Comparison of ENCODE assay signal across 17 cellular contexts in genomic region chr2:26529406-26530070, GRCh38. TPM values are rescaled to one million over a fixed set of nuclear protein-coding genes. Genes with fewer than 3 reads are reported as not detected.
DNase-seq lines count a peak whose midpoint lies in the region; ATAC-seq and TF ChIP-seq lines count a peak whose summit lies in the region.
"Had no signal": no experiment of that assay in that cellular context is flagged by ENCODE, and none has a peak within 500 bp of the region (broad histone marks: within the 10 kb centered on the region; RNA-seq: fewer than 3 reads in every experiment).

No MANE protein-coding gene starts in this region.

- H2AFZ ChIP-seq in neural progenitor cell (replicated peaks): no peak overlapping the region

- no peak overlapping the region for H3K9ac ChIP-seq in neural progenitor cell

- no peak overlapping the region for H3K4me3 Mint-ChIP-seq in neural progenitor cell
- no peak overlapping the region for H3K4me3 Mint-ChIP-seq in activated T-helper 2 cell treated with anti-CD3 and anti-CD28 coated beads, Interferon-gamma antibody, Interleukin-2, Interleukin-4, amounts not matched to agents 10 μg/mL and 5 μg/mL and 100 μg/mL, durations not matched to agents 14 hours and 24 hours and 36 hours (ENCODE audit: low read depth)
- H3K4me3 Mint-ChIP-seq: CD4-positive, alpha-beta memory T cell had no signal

- no peaks in the 10 kb centered on the region for H3K36me3 Mint-ChIP-seq in neural progenitor cell
- H3K36me3 Mint-ChIP-seq in activated T-helper 2 cell treated with anti-CD3 and anti-CD28 coated beads, Interferon-gamma antibody, Interleukin-2, Interleukin-4, amounts not matched to agents 10 μg/mL and 5 μg/mL and 100 μg/mL, durations not matched to agents 14 hours and 24 hours and 36 hours (ENCODE audit: low read depth): no peaks in the 10 kb centered on the region
- H3K36me3 Mint-ChIP-seq: CD4-positive, alpha-beta memory T cell had no signal

- no peaks in the 10 kb centered on the region for H3K9me3 ChIP-seq in neural progenitor cell (ENCODE audit: low read depth)
- no peaks in the 10 kb centered on the region for H3K9me3 ChIP-seq in upper lobe of right lung

- H3K4me1 ChIP-seq in neural progenitor cell (peaks cover 23% of the 10 kb centered on the region), upper lobe of right lung (no peaks in the 10 kb centered on the region)

- H3K27me3 ChIP-seq in neural progenitor cell (no peaks in the 10 kb centered on the region), upper lobe of right lung (peaks cover 5% of the 10 kb centered on the region)

- H3K9me3 Mint-ChIP-seq in neural progenitor cell: no peaks in the 10 kb centered on the region
- no peaks in the 10 kb centered on the region for H3K9me3 Mint-ChIP-seq in activated T-helper 2 cell treated with anti-CD3 and anti-CD28 coated beads, Interferon-gamma antibody, Interleukin-2, Interleukin-4, amounts not matched to agents 10 μg/mL and 5 μg/mL and 100 μg/mL, durations not matched to agents 14 hours and 24 hours and 36 hours

- H3K27ac Mint-ChIP-seq in neural progenitor cell: peak overlapping the region; percentile 17
- no peak overlapping the region for H3K27ac Mint-ChIP-seq in activated T-helper 2 cell treated with anti-CD3 and anti-CD28 coated beads, Interferon-gamma antibody, Interleukin-2, Interleukin-4, amounts not matched to agents 10 μg/mL and 5 μg/mL and 100 μg/mL, durations not matched to agents 14 hours and 24 hours and 36 hours

- TF ChIP-seq CTCF in neural progenitor cell (IDR thresholded peaks at IDR 0.05) (no peak), upper lobe of right lung (IDR thresholded peaks at IDR 0.05) (no peak)

- no peaks in the 10 kb centered on the region for H3K79me2 ChIP-seq in neural progenitor cell (ENCODE audit: low read depth)

- intact Hi-C loops in upper lobe of right lung (cut with DNase I): no loop called here
- intact Hi-C loops in activated T-helper 2 cell treated with anti-CD3 and anti-CD28 coated beads, Interferon-gamma antibody, Interleukin-2, Interleukin-4, amounts not matched to agents 10 μg/mL and 5 μg/mL and 100 μg/mL, durations not matched to agents 14 hours and 24 hours and 36 hours (cut with micrococcal nuclease): no loop called here

- peak; percentile 19 for DNase-seq in activated effector memory CD4-positive, alpha-beta T cell treated with anti-CD3 and anti-CD28 coated beads, Interleukin-2, amount 50 U/mL, for 16 hours
- DNase-seq in activated effector memory CD4-positive, alpha-beta T cell treated with Interleukin-2 at 50 U/mL for 16 hours: no peak
- DNase-seq in islet precursor cell: peak; percentile 57
- no peak for DNase-seq in neural progenitor cell (ENCODE audit: low spot score)
- peak; percentile 37 for DNase-seq in upper lobe of right lung
- no peak for DNase-seq in Kasumi-1 (lab: John Stamatoyannopoulos, UW)
- DNase-seq in activated T-helper 2 cell treated with anti-CD3 and anti-CD28 coated beads, Interferon-gamma antibody, Interleukin-2, Interleukin-4, amounts not matched to agents 10 μg/mL and 5 μg/mL and 100 μg/mL, durations not matched to agents 14 hours and 24 hours and 36 hours (ENCODE audit: low spot score): no peak
- DNase-seq: 8988T; CD4-positive, alpha-beta memory T cell; HCEC 1CT; MV-4-11; NCI-H1417; NCI-H187 treated with DMSO at 0.1 percent for 48 hours; NCI-H446; NCI-H69 had no signal

- H3K36me3 ChIP-seq in neural progenitor cell: no peaks in the 10 kb centered on the region
- H3K36me3 ChIP-seq in upper lobe of right lung: no peaks in the 10 kb centered on the region

- H3F3A ChIP-seq in neural progenitor cell (ENCODE audit: low read depth): no peaks in the 10 kb centered on the region

- H3K4me1 Mint-ChIP-seq in neural progenitor cell: peaks cover 20% of the 10 kb centered on the region
- H3K4me1 Mint-ChIP-seq in activated T-helper 2 cell treated with anti-CD3 and anti-CD28 coated beads, Interferon-gamma antibody, Interleukin-2, Interleukin-4, amounts not matched to agents 10 μg/mL and 5 μg/mL and 100 μg/mL, durations not matched to agents 14 hours and 24 hours and 36 hours (ENCODE audit: low read depth): no peaks in the 10 kb centered on the region
- H3K4me1 Mint-ChIP-seq: CD4-positive, alpha-beta memory T cell had no signal

- ATAC-seq in upper lobe of right lung (no peak), GM21515 (IDR thresholded peaks at IDR 0.05; ENCODE audit: unreplicated experiment) (no peak)

- no peak overlapping the region for H3K4me2 ChIP-seq in neural progenitor cell

- H3K4me3 ChIP-seq in neural progenitor cell (no peak overlapping the region), upper lobe of right lung (no peak overlapping the region)

- peaks cover 16% of the 10 kb centered on the region for H3K27me3 Mint-ChIP-seq in neural progenitor cell (ENCODE audit: insufficient read depth, low read depth)
- H3K27me3 Mint-ChIP-seq in activated T-helper 2 cell treated with anti-CD3 and anti-CD28 coated beads, Interferon-gamma antibody, Interleukin-2, Interleukin-4, amounts not matched to agents 10 μg/mL and 5 μg/mL and 100 μg/mL, durations not matched to agents 14 hours and 24 hours and 36 hours (ENCODE audit: low read depth): peaks cover 4% of the 10 kb centered on the region

- no peaks in the 10 kb centered on the region for H4K20me1 ChIP-seq in neural progenitor cell (ENCODE audit: low read depth)

- H3K27ac ChIP-seq in neural progenitor cell: no peak overlapping the region
- no peak overlapping the region for H3K27ac ChIP-seq in upper lobe of right lung
- H3K27ac ChIP-seq: RWPE1 had no signal

RNA-seq across cellular contexts. Expression of gene OTOF, which starts 51.6 kb away (rescaled TPM):
- 0.36 and 0.84 TPM in 2 replicates for total RNA-seq in neural progenitor cell (ENCODE audit: low replicate concordance)
- 0.69 TPM for total RNA-seq in upper lobe of right lung
- total RNA-seq in activated T-helper 2 cell treated with anti-CD3 and anti-CD28 coated beads, Interferon-gamma antibody, Interleukin-2, Interleukin-4, amounts not matched to agents 10 μg/mL and 5 μg/mL and 100 μg/mL, durations not matched to agents 14 hours and 24 hours and 36 hours: 9.8 and 12.3 TPM in 2 replicates

Comparison
In these comparisons a context has a peak if more than half of its experiments do, and no peak if none do; other contexts are left out.
1. DNase-seq: peak in activated effector memory CD4-positive, alpha-beta T cell treated with anti-CD3 and anti-CD28 coated beads, Interleukin-2, amount 50 U/mL, for 16 hours (single experiment), islet precursor cell (single experiment) and upper lobe of right lung (single experiment); none in activated effector memory CD4-positive, alpha-beta T cell treated with Interleukin-2 at 50 U/mL for 16 hours (single experiment), neural progenitor cell (single experiment), Kasumi-1 (0 of 2) and activated T-helper 2 cell treated with anti-CD3 and anti-CD28 coated beads, Interferon-gamma antibody, Interleukin-2, Interleukin-4, amounts not matched to agents 10 μg/mL and 5 μg/mL and 100 μg/mL, durations not matched to agents 14 hours and 24 hours and 36 hours (single experiment).